1 cellular context compared by ENCODE assay signal in genomic region chr10:123573236-123574147, GRCh38.
A peak's percentile ranks its signal among the peaks of the same experiment; 100 is the strongest.
TF ChIP-seq lines count a peak whose summit lies in the region.

No MANE protein-coding gene starts in this region.

TF ChIP-seq in HEK293, 187 proteins besides CTCF, POLR2A, EP300 and RAD21 (continued from another document):
- 0 out of 2 replicates have a peak, but pooled peaks have one; percentile 36 for TF ChIP-seq KLF17 (tag by site-specific recombination; IDR thresholded peaks at IDR 0.05)
- peak; percentile 30; the same call in 1 of the 2 replicates for TF ChIP-seq ZBTB6 (tag by site-specific recombination; IDR thresholded peaks at IDR 0.05)
- TF ChIP-seq GLIS1 (tag by site-specific recombination; IDR thresholded peaks at IDR 0.05): peak; percentile 42
- no peak for TF ChIP-seq ZNF692 (tag by site-specific recombination; IDR thresholded peaks at IDR 0.05)
- no peak for TF ChIP-seq ZNF621 (tag by site-specific recombination; IDR thresholded peaks at IDR 0.05)
- 0 out of 2 replicates have a peak, but pooled peaks have one; percentile 34 for TF ChIP-seq ZNF394 (tag by site-specific recombination; IDR thresholded peaks at IDR 0.05; ENCODE audit: borderline replicate concordance)
- peak; percentile 41; the same call in 1 of the 2 replicates for TF ChIP-seq ZNF561 (tag by site-specific recombination; IDR thresholded peaks at IDR 0.05; ENCODE audit: borderline replicate concordance)
- TF ChIP-seq SP7 (tag by site-specific recombination; IDR thresholded peaks at IDR 0.05): peak; percentile 28; the same call in 1 of the 2 replicates
- no peak for TF ChIP-seq ZNF169 (tag by site-specific recombination; IDR thresholded peaks at IDR 0.05)
- TF ChIP-seq IKZF3 (tag by site-specific recombination; IDR thresholded peaks at IDR 0.05): peak; percentile 40; the same call in 1 of the 2 replicates
- no peak for TF ChIP-seq TSHZ1 (tag by site-specific recombination; IDR thresholded peaks at IDR 0.05; ENCODE audit: borderline replicate concordance)
- TF ChIP-seq REPIN1 (tag by site-specific recombination; IDR thresholded peaks at IDR 0.05; ENCODE audit: low read depth): no peak
- TF ChIP-seq MEIS1 (CRISPR knock-in tag; IDR thresholded peaks at IDR 0.05; ENCODE audit: borderline replicate concordance): no peak
